Comparison of ENCODE assay signal across 8 cellular contexts in genomic region chr12:1595026-1595561, GRCh38. TPM values are rescaled to one million over a fixed set of nuclear protein-coding genes. Genes with fewer than 3 reads are reported as not detected.
A peak's percentile ranks its signal among the peaks of the same experiment; 100 is the strongest.
DNase-seq lines count a peak whose midpoint lies in the region; ATAC-seq, FAIRE-seq and TF ChIP-seq lines count a peak whose summit lies in the region.

No MANE protein-coding gene starts in this region.

- H3K27ac ChIP-seq in HL-60 (replicated peaks): peak overlapping the region; percentile 68
- peak overlapping the region; percentile 73 for H3K27ac ChIP-seq in HepG2 (ENCODE audit: extremely low read length, insufficient read depth, low read length)
- peak overlapping the region; percentile 86 to 87 for H3K27ac ChIP-seq in thoracic aorta

- POLR2A ChIA-PET in BJ (lab: Charles Lee) (no interaction called here), HepG2 (lab: Yijun Ruan, JAX) (no interaction called here)

- CTCF ChIA-PET in BJ (lab: Yijun Ruan, JAX): interaction anchor here (0.7 to 1.6 kb wide), 5 partner anchors 10 to 477 kb away, joined by 3 to 4 read pairs (median 4); no protein-coding TSS in a partner anchor
- CTCF ChIA-PET in HepG2 (lab: Yijun Ruan, JAX; ENCODE audit: low intra/inter-chr PET ratio, low total read pairs): no interaction called here

- FAIRE-seq in HepG2 (lab: Jason Lieb, UNC): no peak

- TF ChIP-seq POLR2A in HepG2 (IDR thresholded peaks at IDR 0.05; ENCODE audit: insufficient read depth in 1 of 2, low read depth in 2 of 2, low read length in 2 of 2): no peak

- BruUV-seq in HepG2 (replicated peaks; lab: Mats Ljungman, UMichigan): no TSS peak

- H3K36me3 ChIP-seq in BJ (ENCODE audit: control insufficient read depth, insufficient read depth, low read length): peaks cover 8% of the 10 kb centered on the region
- H3K36me3 ChIP-seq in HepG2 (replicated peaks in 1 of 2; ENCODE audit: control insufficient read depth in 1 of 2, insufficient read depth in 2 of 2, low read length in 2 of 2): no peaks in the 10 kb centered on the region
- H3K36me3 ChIP-seq in thoracic aorta: no peaks in the 10 kb centered on the region

- TF ChIP-seq RAD21 in HepG2 (CRISPR knock-in tag; IDR thresholded peaks at IDR 0.05): no peak

- no peaks in the 10 kb centered on the region for H3K27me3 ChIP-seq in BJ (ENCODE audit: control insufficient read depth, insufficient read depth, low read length)
- no peaks in the 10 kb centered on the region for H3K27me3 ChIP-seq in HL-60 (ENCODE audit: insufficient read depth, poor library complexity, severe bottlenecking)
- peaks cover 0 to 4% of the 10 kb centered on the region in 2 experiments; a peak in 3 of 5 replicates for H3K27me3 ChIP-seq in HepG2 (ENCODE audit: control insufficient read depth in 1 of 2, insufficient read depth in 2 of 2, low read length in 2 of 2)
- H3K27me3 ChIP-seq in thoracic aorta (replicated peaks; ENCODE audit: insufficient read depth): no peaks in the 10 kb centered on the region

- H3K4me1 ChIP-seq in HepG2 (ENCODE audit: insufficient read depth, low read length): peaks cover 49% of the 10 kb centered on the region
- H3K4me1 ChIP-seq in thoracic aorta (ENCODE audit: control insufficient read depth in 1 of 2, low read depth in 2 of 2): peaks cover 21 to 42% of the 10 kb centered on the region in 2 donors

- ATAC-seq in HepG2 (no peak), thoracic aorta (ENCODE audit: insufficient number of reproducible peaks, low FRiP score, low read depth) (peak; percentile 14), GM21717 (IDR thresholded peaks at IDR 0.05; ENCODE audit: unreplicated experiment) (no peak), HG03139 (IDR thresholded peaks at IDR 0.05; ENCODE audit: unreplicated experiment) (no peak), GM19467 (IDR thresholded peaks at IDR 0.05; ENCODE audit: unreplicated experiment) (no peak)

- peaks cover 50% of the 10 kb centered on the region for H3K4me1 Mint-ChIP-seq in brain

- peak overlapping the region; percentile 61 for H3K9ac ChIP-seq in HepG2 (ENCODE audit: insufficient read depth, low read depth, low read length)

- H3K4me2 ChIP-seq in HepG2 (ENCODE audit: low read depth, low read length): peak overlapping the region; percentile 99

- H3K27ac Mint-ChIP-seq in brain: peak overlapping the region; percentile 90 to 99 (median 97)

- peaks cover 19% of the 10 kb centered on the region for H3K27me3 Mint-ChIP-seq in brain

- peaks cover 0 to 4% (median 0%) of the 10 kb centered on the region in 5 experiments for H3K9me3 Mint-ChIP-seq in brain

- TF ChIP-seq EP300 in HepG2 (IDR thresholded peaks at IDR 0.05; ENCODE audit: low read depth in 2 of 2, low read length in 2 of 2): no peak
- TF ChIP-seq EP300 in HepG2 (CRISPR knock-in tag; IDR thresholded peaks at IDR 0.05; ENCODE audit: borderline replicate concordance): no peak

- intact Hi-C loops in HepG2 (cut with micrococcal nuclease; ENCODE audit: unreplicated experiment): no loop called here

- peaks cover 10% of the 10 kb centered on the region for H3K36me3 Mint-ChIP-seq in brain

- in situ Hi-C loops in HepG2 (cut with HindIII; ENCODE audit: extremely low pct_ligation_motif_present, low pct_unique_long_range_greater_than_20kb): loop anchor here (25.0 kb wide), 1 partner anchor 1033 kb away; no protein-coding TSS in a partner anchor

- DNase-seq in BJ (ENCODE audit: low read depth) (no peak), HL-60 (ENCODE audit: low read depth in 1 of 2, low spot score in 1 of 2) (no peak), HepG2 (ENCODE audit: low spot score) (no peak), thoracic aorta (ENCODE audit: low spot score) (no peak)

- WGBS in HepG2 (ENCODE audit: low lambda C conversion rate): 7% methylated on average over 19 of the region's 19 CpGs

- peak overlapping the region; percentile 33 for H2AFZ ChIP-seq in HepG2 (ENCODE audit: low read length)

- TF ChIP-seq CTCF in BJ (IDR thresholded peaks at IDR 0.05; ENCODE audit: insufficient read depth, low read depth, low read length) (no peak), HL-60 (IDR thresholded peaks at IDR 0.05; ENCODE audit: insufficient read depth, low read length) (no peak), brain (conservative IDR thresholded peaks at IDR 0.05) (no peak), HepG2 (CRISPR knock-in tag; IDR thresholded peaks at IDR 0.05) (no peak), thoracic aorta (IDR thresholded peaks at IDR 0.05) (no peak)

- H3K4me3 ChIP-seq in BJ (ENCODE audit: low read depth, low read length): peak overlapping the region; percentile 61
- peak overlapping the region; percentile 60 for H3K4me3 ChIP-seq in HL-60 (replicated peaks; ENCODE audit: insufficient read depth, low read length)
- H3K4me3 ChIP-seq in HepG2 (replicated peaks in 1 of 3; ENCODE audit: insufficient read depth in 1 of 3, low read depth in 2 of 3, low read length in 3 of 3): peak overlapping the region; percentile 66 to 83 (median 75)
- H3K4me3 ChIP-seq in thoracic aorta: peak overlapping the region; percentile 83

- peaks cover 26% of the 10 kb centered on the region for H3K79me2 ChIP-seq in HepG2 (ENCODE audit: insufficient read depth, low read length)

- H4K20me1 ChIP-seq in HepG2 (ENCODE audit: insufficient read depth, low read length): peaks cover 17% of the 10 kb centered on the region; the same call in 1 of the 2 replicates

- H3K9me3 ChIP-seq in HepG2 (ENCODE audit: low read length): no peaks in the 10 kb centered on the region
- no peaks in the 10 kb centered on the region for H3K9me3 ChIP-seq in thoracic aorta

- H3K4me3 Mint-ChIP-seq in brain: peak overlapping the region; percentile 86 to 93 (median 93)

TF ChIP-seq in HepG2, 621 proteins besides CTCF, POLR2A, EP300 and RAD21 (continues in another document):
- TF ChIP-seq MLLT10 (CRISPR knock-in tag; IDR thresholded peaks at IDR 0.05): no peak

RNA-seq across cellular contexts. Expression of gene FBXL14, which starts 0.7 kb away (rescaled TPM):
- polyA plus RNA-seq in BJ (2011; rRNA removed) (4.9 and 9.4 TPM in 2 replicates), brain (ENCODE audit: insufficient read depth, low read depth, low replicate concordance) (9.3 TPM), HepG2 (2011; rRNA removed) (7.2 and 7.4 TPM in 2 replicates)
- polyA minus RNA-seq in BJ (2011; rRNA and poly(A)+ RNA removed): 6.7 and 12.7 TPM in 2 replicates
- total RNA-seq in HepG2 (2016; rRNA removed; fragmentation: Illumina TruSeq; extraction: Trizol) (5.5 and 7.0 TPM in 2 replicates), thoracic aorta (10 to 100 TPM; 15.0 to 17.0 TPM)
- 1.6 TPM in 2 replicates for total RNA-seq in HepG2 (2016; cell fraction: cytosol; rRNA removed; fragmentation: Illumina TruSeq; extraction: Trizol; ENCODE audit: low read depth)
- 5.8 and 6.3 TPM in 2 replicates for total RNA-seq in HepG2 (2016; cell fraction: insoluble cytoplasmic fraction; rRNA removed; fragmentation: Illumina TruSeq; extraction: Trizol)
- total RNA-seq in HepG2 (2016; cell fraction: membrane; rRNA removed; fragmentation: Illumina TruSeq; extraction: Trizol): 7.3 and 8.4 TPM in 2 replicates
- 3.5 and 4.2 TPM in 2 replicates for total RNA-seq in HepG2 (2016; cell fraction: nucleus; rRNA removed; fragmentation: Illumina TruSeq; extraction: Trizol)
- polyA plus RNA-seq in HepG2 (2011; cell fraction: cytosol; rRNA removed): 5.7 and 11.0 TPM in 2 replicates
- 4.8 and 5.6 TPM in 2 replicates for polyA plus RNA-seq in HepG2 (2011; cell fraction: nucleus; rRNA removed)
- polyA plus RNA-seq in HepG2 (2012): 1.5 and 3.4 TPM in 2 replicates
- 1.3 and 1.5 TPM in 2 replicates for polyA plus RNA-seq in HepG2 (2016; cell fraction: cytosol; fragmentation: Illumina TruSeq; extraction: Trizol; ENCODE audit: low read depth)
- polyA plus RNA-seq in HepG2 (2016; cell fraction: insoluble cytoplasmic fraction; fragmentation: Illumina TruSeq; extraction: Trizol; ENCODE audit: low read depth): 4.3 and 4.9 TPM in 2 replicates
- 3.9 and 4.6 TPM in 2 replicates for polyA plus RNA-seq in HepG2 (2016; cell fraction: membrane; fragmentation: Illumina TruSeq; extraction: Trizol; ENCODE audit: low read depth)
- 2.8 and 3.0 TPM in 2 replicates for polyA plus RNA-seq in HepG2 (2016; cell fraction: nucleus; fragmentation: Illumina TruSeq; extraction: Trizol; ENCODE audit: insufficient read depth, low read depth)
- 24.9 and 37.9 TPM in 2 replicates for polyA minus RNA-seq in HepG2 (2011; rRNA and poly(A)+ RNA removed; ENCODE audit: low replicate concordance)
- 5.9 and 9.1 TPM in 2 replicates for polyA minus RNA-seq in HepG2 (2011; cell fraction: cytosol; rRNA and poly(A)+ RNA removed)
- polyA minus RNA-seq in HepG2 (2011; cell fraction: nucleus; rRNA and poly(A)+ RNA removed): 3.3 and 4.5 TPM in 2 replicates

RNA-seq across cellular contexts. Expression of gene WNT5B, which starts 33.9 kb away (rescaled TPM):
- 38.7 and 57.3 TPM in 2 replicates for polyA plus RNA-seq in BJ (2011; rRNA removed)
- 38.0 and 53.6 TPM in 2 replicates for polyA minus RNA-seq in BJ (2011; rRNA and poly(A)+ RNA removed)
- polyA plus RNA-seq in brain (ENCODE audit: insufficient read depth, low read depth, low replicate concordance): 4.1 TPM
- total RNA-seq in HepG2 (2016; rRNA removed; fragmentation: Illumina TruSeq; extraction: Trizol): 0.04 TPM in 1 of 2 replicates, not detected in the other
- total RNA-seq in HepG2 (2016; cell fraction: cytosol; rRNA removed; fragmentation: Illumina TruSeq; extraction: Trizol; ENCODE audit: low read depth): not detected in 2 replicates
- 0.06 TPM in 1 of 2 replicates, not detected in the other for total RNA-seq in HepG2 (2016; cell fraction: insoluble cytoplasmic fraction; rRNA removed; fragmentation: Illumina TruSeq; extraction: Trizol)
- total RNA-seq in HepG2 (2016; cell fraction: membrane; rRNA removed; fragmentation: Illumina TruSeq; extraction: Trizol): not detected in 2 replicates
- total RNA-seq in HepG2 (2016; cell fraction: nucleus; rRNA removed; fragmentation: Illumina TruSeq; extraction: Trizol): not detected in 2 replicates
- polyA plus RNA-seq in HepG2 (2011; rRNA removed): not detected in 2 replicates
- 0.04 TPM in 2 replicates for polyA plus RNA-seq in HepG2 (2011; cell fraction: cytosol; rRNA removed)
- not detected in 2 replicates for polyA plus RNA-seq in HepG2 (2011; cell fraction: nucleus; rRNA removed)
- not detected in 2 replicates for polyA plus RNA-seq in HepG2 (2012)
- polyA plus RNA-seq in HepG2 (2016; cell fraction: cytosol; fragmentation: Illumina TruSeq; extraction: Trizol; ENCODE audit: low read depth): not detected in 2 replicates
- not detected in 2 replicates for polyA plus RNA-seq in HepG2 (2016; cell fraction: insoluble cytoplasmic fraction; fragmentation: Illumina TruSeq; extraction: Trizol; ENCODE audit: low read depth)
- not detected in 2 replicates for polyA plus RNA-seq in HepG2 (2016; cell fraction: membrane; fragmentation: Illumina TruSeq; extraction: Trizol; ENCODE audit: low read depth)
- not detected in 2 replicates for polyA plus RNA-seq in HepG2 (2016; cell fraction: nucleus; fragmentation: Illumina TruSeq; extraction: Trizol; ENCODE audit: insufficient read depth, low read depth)
- not detected in 2 replicates for polyA minus RNA-seq in HepG2 (2011; rRNA and poly(A)+ RNA removed; ENCODE audit: low replicate concordance)
- polyA minus RNA-seq in HepG2 (2011; cell fraction: cytosol; rRNA and poly(A)+ RNA removed): not detected in 2 replicates
- not detected in 2 replicates for polyA minus RNA-seq in HepG2 (2011; cell fraction: nucleus; rRNA and poly(A)+ RNA removed)
- total RNA-seq in thoracic aorta: 1 to 10 TPM; 2.3 to 3.1 TPM
